Comparison of ENCODE assay signal across 26 cellular contexts in genomic region chr11:70603064-70603755, GRCh38.
DNase-seq lines count a peak whose midpoint lies in the region; ATAC-seq, FAIRE-seq and TF ChIP-seq lines count a peak whose summit lies in the region.
"Had no signal": no experiment of that assay in that cellular context is flagged by ENCODE, and none has a peak within 500 bp of the region (broad histone marks: within the 10 kb centered on the region; RNA-seq: fewer than 3 reads in every experiment).

No MANE protein-coding gene starts in this region.

- CTCF ChIA-PET in GM12878 (lab: Yijun Ruan, JAX) = no interaction called here

- no peaks in the 10 kb centered on the region for H3K79me1 ChIP-seq in mesendoderm (ENCODE audit: low read length)

- no peak for TF ChIP-seq RAD21 in GM12878 (IDR thresholded peaks at IDR 0.05; ENCODE audit: insufficient read depth, low read depth, low read length)

- POLR2A ChIA-PET in GM12878 (lab: Charles Lee) = no interaction called here

- no peaks in the 10 kb centered on the region for H3K79me2 ChIP-seq in GM12878 (ENCODE audit: control insufficient read depth, insufficient read depth, low read length)
- no peaks in the 10 kb centered on the region for H3K79me2 ChIP-seq in neural progenitor cell (ENCODE audit: low read depth)
- H3K79me2 ChIP-seq in mesendoderm (ENCODE audit: control insufficient read depth, insufficient read depth, low read length) = no peaks in the 10 kb centered on the region

- no TSS peak for BruUV-seq in GM12878 (replicated peaks; lab: Mats Ljungman, UMichigan)

- H3K18ac ChIP-seq in mesendoderm (ENCODE audit: low read length) = no peak overlapping the region

- H4K5ac ChIP-seq in mesendoderm (ENCODE audit: low read length) = no peak overlapping the region

- H3K9ac ChIP-seq in GM12878 (ENCODE audit: control insufficient read depth, insufficient read depth, low read length) = no peak overlapping the region
- no peak overlapping the region for H3K9ac ChIP-seq in neural progenitor cell
- no peak overlapping the region for H3K9ac ChIP-seq in mesendoderm (ENCODE audit: low read length)

- peaks cover 37% of the 10 kb centered on the region for H3K4me1 Mint-ChIP-seq in neural progenitor cell
- H3K4me1 Mint-ChIP-seq: activated B cell treated with CpG ODN at 0.5 μM for 24 hours; activated CD4-positive, alpha-beta T cell treated with anti-CD3 and anti-CD28 coated beads, Interleukin-2, amount 10 ng/mL, durations not matched to agents 7 days and 5 days; CD8-positive, alpha-beta memory T cell; naive thymus-derived CD8-positive, alpha-beta T cell had no signal

- no peaks in the 10 kb centered on the region for H3K9me3 Mint-ChIP-seq in neural progenitor cell
- H3K9me3 Mint-ChIP-seq: activated B cell treated with CpG ODN at 0.5 μM for 24 hours; activated CD4-positive, alpha-beta T cell treated with anti-CD3 and anti-CD28 coated beads, Interleukin-2, amount 10 ng/mL, durations not matched to agents 7 days and 5 days; CD8-positive, alpha-beta memory T cell; naive thymus-derived CD8-positive, alpha-beta T cell had no signal

- H3K4me3 ChIP-seq in NB4 (ENCODE audit: low read depth, low read length) (no peak overlapping the region), GM12878 (no peak overlapping the region), neural progenitor cell (no peak overlapping the region), mesendoderm (ENCODE audit: low read length) (no peak overlapping the region)
- H3K4me3 ChIP-seq: coronary artery, Peyer's patch, tibial nerve had no signal

- H2AK5ac ChIP-seq in mesendoderm (ENCODE audit: low read length) = no peak overlapping the region

- peak overlapping the region; percentile 82 for H3K27ac Mint-ChIP-seq in neural progenitor cell
- H3K27ac Mint-ChIP-seq: activated B cell treated with CpG ODN at 0.5 μM for 24 hours; activated CD4-positive, alpha-beta T cell treated with anti-CD3 and anti-CD28 coated beads, Interleukin-2, amount 10 ng/mL, durations not matched to agents 7 days and 5 days; CD8-positive, alpha-beta memory T cell; IgD-negative memory B cell had no signal

- H3K23ac ChIP-seq in mesendoderm (ENCODE audit: low read length) = no peak overlapping the region

- SMC1A ChIA-PET in GM12878 (lab: Charles Lee; ENCODE audit: uncharacterized antibody, unreplicated experiment) = no interaction called here

- no peak overlapping the region for H2BK120ac ChIP-seq in mesendoderm (ENCODE audit: low read depth, low read length)

- ATAC-seq in GM12878 (peak; percentile 24; the same call in 2 of the 3 replicates), HG02938 (IDR thresholded peaks at IDR 0.05; ENCODE audit: unreplicated experiment) (no peak), GM21717 (IDR thresholded peaks at IDR 0.05; ENCODE audit: unreplicated experiment) (no peak)
- ATAC-seq: HCT116; naive thymus-derived CD8-positive, alpha-beta T cell had no signal

- no peak overlapping the region for H3K4me3 Mint-ChIP-seq in neural progenitor cell
- H3K4me3 Mint-ChIP-seq: activated B cell treated with CpG ODN at 0.5 μM for 24 hours; activated CD4-positive, alpha-beta T cell treated with anti-CD3 and anti-CD28 coated beads, Interleukin-2, amount 10 ng/mL, durations not matched to agents 7 days and 5 days; CD8-positive, alpha-beta memory T cell; IgD-negative memory B cell; naive thymus-derived CD8-positive, alpha-beta T cell had no signal

- TF ChIP-seq EP300 in GM12878 (IDR thresholded peaks at IDR 0.05; ENCODE audit: borderline replicate concordance in 1 of 2, control insufficient read depth in 1 of 2, low read depth in 2 of 2, low read length in 2 of 2) = no peak

- H3K27me3 ChIP-seq in GM12878 (replicated peaks in 1 of 2; ENCODE audit: control insufficient read depth in 2 of 2, insufficient read depth in 2 of 2, low read length in 1 of 2) (peaks cover 0 to 2% of the 10 kb centered on the region in 2 experiments; a peak in 1 of 4 replicates), neural progenitor cell (no peaks in the 10 kb centered on the region), mesendoderm (ENCODE audit: insufficient read depth, low read length, poor library complexity) (no peaks in the 10 kb centered on the region)
- H3K27me3 ChIP-seq: Peyer's patch, tibial nerve had no signal

- H3K4ac ChIP-seq in mesendoderm (ENCODE audit: low read depth, low read length) = no peak overlapping the region

- TF ChIP-seq CTCF in NB4 (IDR thresholded peaks at IDR 0.05; ENCODE audit: low read depth, low read length) (no peak), GM12878 (IDR thresholded peaks at IDR 0.05 in 2 of 3, conservative IDR thresholded peaks at IDR 0.05 in 1 of 3; ENCODE audit: control insufficient read depth in 2 of 3, extremely low read depth in 1 of 3, insufficient read depth in 1 of 3, low read depth in 3 of 3, low read length in 3 of 3) (no peak), neural progenitor cell (IDR thresholded peaks at IDR 0.05) (no peak)

- H3K36me3 ChIP-seq in GM12878 (ENCODE audit: control insufficient read depth in 2 of 2, insufficient read depth in 2 of 2, low read length in 1 of 2) (no peaks in the 10 kb centered on the region), neural progenitor cell (no peaks in the 10 kb centered on the region), mesendoderm (ENCODE audit: control insufficient read depth, insufficient read depth, low read length) (no peaks in the 10 kb centered on the region)
- H3K36me3 ChIP-seq: Peyer's patch, tibial nerve had no signal

- H3K4me2 ChIP-seq in GM12878 (ENCODE audit: control insufficient read depth, insufficient read depth) = no peak overlapping the region
- H3K4me2 ChIP-seq in neural progenitor cell = no peak overlapping the region
- no peak overlapping the region for H3K4me2 ChIP-seq in mesendoderm (ENCODE audit: low read length)

- 20% methylated on average over 10 of the region's 10 CpGs for WGBS in GM12878 (ENCODE audit: insufficient coverage, insufficient replicate concordance, low lambda C conversion rate, missing lambda C conversion rate)
- no CpG with 5 or more reads among the region's 10 CpGs for WGBS in mesendoderm (ENCODE audit: extremely low coverage, insufficient coverage, low lambda C conversion rate)

- FAIRE-seq in GM12878 (lab: Jason Lieb, UNC) = no peak

- no peaks in the 10 kb centered on the region for H3K36me3 Mint-ChIP-seq in neural progenitor cell
- H3K36me3 Mint-ChIP-seq: CD8-positive, alpha-beta memory T cell; IgD-negative memory B cell; naive thymus-derived CD8-positive, alpha-beta T cell had no signal

- peaks cover 2% of the 10 kb centered on the region for H3F3A ChIP-seq in neural progenitor cell (ENCODE audit: low read depth)

- no peak overlapping the region for H4K8ac ChIP-seq in mesendoderm (ENCODE audit: low read depth, low read length)

- no peaks in the 10 kb centered on the region for H3K9me3 ChIP-seq in GM12878 (replicated peaks; ENCODE audit: control insufficient read depth, insufficient read depth, low read length)
- no peaks in the 10 kb centered on the region for H3K9me3 ChIP-seq in neural progenitor cell (ENCODE audit: low read depth)
- H3K9me3 ChIP-seq: Peyer's patch, tibial nerve had no signal

- intact Hi-C loops in GM12878 (cut with micrococcal nuclease; ENCODE audit: unreplicated experiment) = no loop called here

- in situ Hi-C loops in GM12878 (cut with MboI) = no loop called here

- H2BK5ac ChIP-seq in mesendoderm (ENCODE audit: low read length) = no peak overlapping the region

- peaks cover 10% of the 10 kb centered on the region for H3K27me3 Mint-ChIP-seq in neural progenitor cell (ENCODE audit: insufficient read depth, low read depth)

- H2BK15ac ChIP-seq in mesendoderm (replicated peaks; ENCODE audit: low read depth) = no peak overlapping the region

- DNase-seq in Daoy (ENCODE audit: low read depth) = peak; percentile 72
- DNase-seq in NB4 (ENCODE audit: low read depth) = peak; percentile 59
- DNase-seq in GM12878 (ENCODE audit: low read depth, low spot score) = no peak
- no peak for DNase-seq in neural progenitor cell (ENCODE audit: low spot score)
- no peak for DNase-seq in mesendoderm
- DNase-seq in iPS-NIHi11 (ENCODE audit: low spot score) = no peak
- DNase-seq: activated B cell treated with CpG ODN at 0.5 μM for 24 hours; activated CD4-positive, alpha-beta T cell treated with anti-CD3 and anti-CD28 coated beads, Interleukin-2, amount 10 ng/mL, durations not matched to agents 7 days and 5 days; activated gamma-delta T cell treated with Interleukin-2 at 50 U/mL for 16 hours; activated T-cell treated with anti-CD3 and anti-CD28 coated beads, Interleukin-2, amount 50 U/mL, for 48 hours; caudate nucleus; CD8-positive, alpha-beta memory T cell; effector CD8-positive, alpha-beta T cell; islet precursor cell; midbrain; NCI-H2029; occipital lobe; Peyer's patch; stimulated activated CD4-positive, alpha-beta T cell treated with anti-CD3 and anti-CD28 coated beads, Interleukin-4, amount 100 ng/mL, for 24 hours had no signal

- no peak overlapping the region for H2AFZ ChIP-seq in GM12878 (ENCODE audit: control insufficient read depth, low read depth, low read length)
- H2AFZ ChIP-seq in neural progenitor cell (replicated peaks) = no peak overlapping the region

- TF ChIP-seq POLR2A in NB4 (IDR thresholded peaks at IDR 0.05; ENCODE audit: extremely low read depth, insufficient read length) (no peak), GM12878 (IDR thresholded peaks at IDR 0.05; ENCODE audit: low read depth, low read length) (no peak)

- H3K56ac ChIP-seq in mesendoderm (ENCODE audit: low read length) = no peak overlapping the region

- H3K27ac ChIP-seq in GM12878 (ENCODE audit: control insufficient read depth, insufficient read depth) (no peak overlapping the region), neural progenitor cell (no peak overlapping the region), mesendoderm (ENCODE audit: low read depth, low read length) (no peak overlapping the region)
- H3K27ac ChIP-seq: coronary artery, Peyer's patch, tibial nerve had no signal

- no peaks in the 10 kb centered on the region for H3K4me1 ChIP-seq in GM12878 (ENCODE audit: control insufficient read depth, insufficient read depth, low read length)
- H3K4me1 ChIP-seq in neural progenitor cell = peaks cover 11% of the 10 kb centered on the region
- no peaks in the 10 kb centered on the region for H3K4me1 ChIP-seq in mesendoderm (ENCODE audit: control insufficient read depth, low read depth, low read length)
- H3K4me1 ChIP-seq: Peyer's patch had no signal

- RAD21 ChIA-PET in GM12878 (lab: Charles Lee; ENCODE audit: unreplicated experiment) = no interaction called here

- H4K20me1 ChIP-seq in GM12878 (ENCODE audit: control insufficient read depth, insufficient read depth) (no peaks in the 10 kb centered on the region), neural progenitor cell (ENCODE audit: low read depth) (no peaks in the 10 kb centered on the region)

Comparison
In these comparisons a context has a peak if more than half of its experiments do, and no peak if none do; other contexts are left out.
1. DNase-seq: peak in Daoy (single experiment) and NB4 (single experiment); none in GM12878 (single experiment), neural progenitor cell (single experiment), mesendoderm (single experiment) and iPS-NIHi11 (single experiment).